ENCODE assay signal across 26 cellular contexts in genomic region chr5:167375125-167375524, GRCh38.
"Had no signal": no experiment of that assay in that cellular context is flagged by ENCODE, and none has a peak within 500 bp of the region (broad histone marks: within the 10 kb centered on the region; RNA-seq: fewer than 3 reads in every experiment).

No MANE protein-coding gene starts in this region.

- H3K4me3 ChIP-seq: left lung, lower lobe of right lung, right atrium auricular region, right lobe of liver, smooth muscle cell, suprapubic skin, thoracic aorta, tibial artery, upper lobe of right lung had no signal

- H3K27ac ChIP-seq: left lung, lower lobe of right lung, neutrophil, parathyroid adenoma, right atrium auricular region, right lobe of liver, suprapubic skin, thoracic aorta, tibial artery, upper lobe of right lung had no signal

- ATAC-seq: left colon; left lung; lower lobe of right lung; naive thymus-derived CD8-positive, alpha-beta T cell; right lobe of liver; upper lobe of right lung had no signal

- H3K36me3 ChIP-seq: left lung, lower lobe of right lung, neutrophil, right atrium auricular region, right lobe of liver, suprapubic skin, thoracic aorta, tibial artery, upper lobe of right lung had no signal

- H3K27me3 Mint-ChIP-seq: naive thymus-derived CD8-positive, alpha-beta T cell; stimulated activated naive CD8-positive, alpha-beta T cell treated with anti-CD3 and anti-CD28 coated beads, Interleukin-15, Interleukin-2, amounts not matched to agents 100 ng/mL and 50 ng/mL, for 24 hours had no signal

- H3K27ac Mint-ChIP-seq: naive thymus-derived CD8-positive, alpha-beta T cell; nephron; stimulated activated naive CD8-positive, alpha-beta T cell treated with anti-CD3 and anti-CD28 coated beads, Interleukin-15, Interleukin-2, amounts not matched to agents 100 ng/mL and 50 ng/mL, for 24 hours had no signal

- H3K4me3 Mint-ChIP-seq: naive thymus-derived CD8-positive, alpha-beta T cell; nephron; neural crest cell; stimulated activated naive CD8-positive, alpha-beta T cell treated with anti-CD3 and anti-CD28 coated beads, Interleukin-15, Interleukin-2, amounts not matched to agents 100 ng/mL and 50 ng/mL, for 24 hours had no signal

- H3K4me2 ChIP-seq: smooth muscle cell had no signal

- H3K9ac ChIP-seq: parathyroid adenoma had no signal

- H3K27me3 ChIP-seq: left lung, neutrophil, right atrium auricular region, right lobe of liver, suprapubic skin, tibial artery, upper lobe of right lung had no signal

- H3K9me3 Mint-ChIP-seq: nephron, neural crest cell had no signal

- H3K4me1 ChIP-seq: left lung, lower lobe of right lung, parathyroid adenoma, right atrium auricular region, suprapubic skin, tibial artery, upper lobe of right lung had no signal

- H3K4me1 Mint-ChIP-seq: naive thymus-derived CD8-positive, alpha-beta T cell; neural crest cell had no signal

- H3K9me3 ChIP-seq: left lung, lower lobe of right lung, neutrophil, right atrium auricular region, right lobe of liver, suprapubic skin, thoracic aorta, upper lobe of right lung had no signal

- H3K36me3 Mint-ChIP-seq: naive thymus-derived CD8-positive, alpha-beta T cell had no signal

- H2AFZ ChIP-seq: parathyroid adenoma had no signal

- DNase-seq: hippocampal formation; left colon; lower lobe of right lung; mammary epithelial cell; mesenchymal stem cell; naive thymus-derived CD8-positive, alpha-beta T cell; occipital lobe; right lobe of liver; stimulated activated CD4-positive, alpha-beta T cell treated with anti-CD3 and anti-CD28 coated beads, Interleukin-12 subunit alpha, Interleukin-12 subunit beta, amount 100 ng/mL, for 4 hours; stimulated activated CD4-positive, alpha-beta T cell treated with anti-CD3 and anti-CD28 coated beads, Interleukin-15, amount 100 ng/mL, for 24 hours; stimulated activated CD4-positive, alpha-beta T cell treated with anti-CD3 and anti-CD28 coated beads, Interleukin-2, amount 100 ng/mL, for 24 hours; stimulated activated CD4-positive, alpha-beta T cell treated with anti-CD3 and anti-CD28 coated beads, Interleukin-4, amount 100 ng/mL, for 1 hour; stimulated activated naive CD4-positive, alpha-beta T cell; tibial artery; trophoblast cell; upper lobe of right lung had no signal
